Comparison of ENCODE assay signal across 10 cellular contexts in the genomic region with DNA sequence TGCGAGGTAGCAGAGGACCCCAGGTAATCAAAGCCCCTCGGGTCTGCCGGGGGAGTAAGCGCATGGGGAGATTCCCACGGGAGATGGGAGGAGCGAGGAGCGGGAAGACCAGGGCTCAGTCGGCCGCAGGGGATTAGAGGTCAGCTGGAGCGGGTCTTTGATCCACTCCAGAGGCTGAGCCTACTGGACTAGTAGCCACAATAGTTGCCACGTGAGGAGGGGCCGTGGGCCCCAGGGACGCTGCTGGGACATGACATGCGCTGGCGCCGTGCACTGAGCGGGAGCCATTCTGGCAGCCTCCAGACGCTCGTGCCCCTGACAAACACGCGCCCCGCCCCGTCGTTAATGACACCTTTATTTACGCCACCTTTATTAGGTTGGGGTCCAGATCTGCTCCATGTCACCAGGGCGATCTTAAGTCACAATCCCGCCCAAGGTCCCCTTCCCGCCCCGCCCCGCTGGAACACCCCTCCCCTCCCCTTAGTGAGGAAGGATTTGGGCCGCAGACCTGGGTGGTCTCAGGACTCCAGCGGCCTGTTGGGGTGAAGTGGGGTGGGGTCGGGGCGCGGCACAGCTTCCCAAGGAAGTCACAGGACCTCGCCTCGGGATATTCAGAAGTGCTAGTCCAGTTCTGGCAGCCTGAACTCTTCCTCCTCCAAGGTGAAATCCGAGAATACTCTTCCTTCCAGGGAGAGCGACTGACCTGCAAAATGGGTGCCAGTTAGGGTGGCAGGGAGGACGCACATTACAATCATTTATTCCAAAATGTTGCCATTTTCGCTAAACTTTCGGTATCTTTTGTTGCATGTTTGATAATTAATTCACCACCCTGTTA. TPM values are rescaled to one million over a fixed set of nuclear protein-coding genes. Genes with fewer than 3 reads are reported as not detected.
A peak's percentile ranks its signal among the peaks of the same experiment; 100 is the strongest.
DNase-seq lines count a peak whose midpoint lies in the region; ATAC-seq and TF ChIP-seq lines count a peak whose summit lies in the region.
"Had no signal": no experiment of that assay in that cellular context is flagged by ENCODE, and none has a peak within 500 bp of the region (broad histone marks: within the 10 kb centered on the region; RNA-seq: fewer than 3 reads in every experiment).

No MANE protein-coding gene starts in this region.

- H3K27me3 Mint-ChIP-seq in MCF 10A (ENCODE audit: insufficient read depth, unreplicated experiment) = peaks cover 70% of the 10 kb centered on the region
- peaks cover 0 to 17% (median 0%) of the 10 kb centered on the region in 5 donors for H3K27me3 Mint-ChIP-seq in naive thymus-derived CD4-positive, alpha-beta T cell

- no peak for TF ChIP-seq POLR2A in breast epithelium (IDR thresholded peaks at IDR 0.05)
- TF ChIP-seq POLR2A in upper lobe of left lung (IDR thresholded peaks at IDR 0.05) = no peak

- H3K27me3 ChIP-seq in breast epithelium (no peaks in the 10 kb centered on the region), ectodermal cell (ENCODE audit: control insufficient read depth, insufficient read depth, low read length, poor library complexity, severe bottlenecking) (peaks cover 37% of the 10 kb centered on the region), upper lobe of left lung (peaks cover 0 to 9% (median 5%) of the 10 kb centered on the region in 4 donors)
- no peaks in the 10 kb centered on the region for H3K27me3 ChIP-seq in naive thymus-derived CD4-positive, alpha-beta T cell (ENCODE audit: control insufficient read depth in 2 of 2, insufficient read depth in 2 of 2, low read length in 2 of 2)

- no peak overlapping the region for H3K27ac Mint-ChIP-seq in MCF 10A (ENCODE audit: low read depth, unreplicated experiment)
- peak overlapping the region; percentile 76 to 96 (median 91) for H3K27ac Mint-ChIP-seq in naive thymus-derived CD4-positive, alpha-beta T cell

- H3K27ac ChIP-seq in breast epithelium (no peak overlapping the region), ectodermal cell (ENCODE audit: insufficient read depth, low read depth, low read length, poor library complexity, severe bottlenecking) (no peak overlapping the region), upper lobe of left lung (no peak overlapping the region)
- H3K27ac ChIP-seq in naive thymus-derived CD4-positive, alpha-beta T cell (ENCODE audit: low read depth, low read length) = peak overlapping the region; percentile 31

- 17% methylated on average over 38 to 42 of the region's 42 CpGs for WGBS in ectodermal cell, 2 experiments
- WGBS in upper lobe of left lung, 2 donors = 3 to 9% methylated on average over 29 to 35 of the region's 42 CpGs

- intact Hi-C loops in breast epithelium (cut with DNase I; ENCODE audit: low total_unique reads) = no loop called here
- intact Hi-C loops in MCF 10A (cut with micrococcal nuclease) = no loop called here
- intact Hi-C loops in naive thymus-derived CD4-positive, alpha-beta T cell (cut with micrococcal nuclease) = no loop called here
- intact Hi-C loops in sciatic nerve (cut with DNase I) = no loop called here

- no TSS peak for BruUV-seq in MCF 10A (replicated peaks; lab: Mats Ljungman, UMichigan)

- no peaks in the 10 kb centered on the region for H3K36me3 ChIP-seq in breast epithelium
- no peaks in the 10 kb centered on the region for H3K36me3 ChIP-seq in ectodermal cell (ENCODE audit: control insufficient read depth, insufficient read depth, low read length)
- H3K36me3 ChIP-seq in naive thymus-derived CD4-positive, alpha-beta T cell (ENCODE audit: control insufficient read depth in 2 of 3, insufficient read depth in 3 of 3, low read length in 3 of 3) = no peaks in the 10 kb centered on the region
- H3K36me3 ChIP-seq in upper lobe of left lung = no peaks in the 10 kb centered on the region

- H3K4me3 ChIP-seq in breast epithelium = peak overlapping the region; percentile 27 to 62 (median 52)
- H3K4me3 ChIP-seq in ectodermal cell (ENCODE audit: insufficient read depth, low read depth, low read length) = peak overlapping the region; percentile 19
- H3K4me3 ChIP-seq in naive thymus-derived CD4-positive, alpha-beta T cell (ENCODE audit: low read length) = peak overlapping the region; percentile 60
- H3K4me3 ChIP-seq in upper lobe of left lung = peak overlapping the region in 3 of 4 donors; percentile 26 to 41 (median 36)

- DNase-seq in breast epithelium (ENCODE audit: low spot score in 2 of 2) (no peak), MCF 10A (ENCODE audit: unreplicated experiment) (no peak), upper lobe of left lung (peak in 1 of 2 donors; percentile 72), NCI-H2227 treated with DMSO at 0.1 percent for 48 hours (lab: John Stamatoyannopoulos, UW) (no peak), sciatic nerve (ENCODE audit: low spot score) (no peak)
- peak in 1 of 9 donors; percentile 16 for DNase-seq in naive thymus-derived CD4-positive, alpha-beta T cell

- H3K4me1 ChIP-seq in breast epithelium (no peaks in the 10 kb centered on the region), ectodermal cell (ENCODE audit: control insufficient read depth, insufficient read depth, low read length) (no peaks in the 10 kb centered on the region), upper lobe of left lung (peaks cover 7 to 10% (median 10%) of the 10 kb centered on the region in 4 donors)
- peaks cover 12 to 13% of the 10 kb centered on the region in 2 donors for H3K4me1 ChIP-seq in naive thymus-derived CD4-positive, alpha-beta T cell (ENCODE audit: control insufficient read depth in 2 of 2, insufficient read depth in 2 of 2, low read length in 2 of 2)

- no peak for TF ChIP-seq EP300 in upper lobe of left lung (IDR thresholded peaks at IDR 0.05)

- no peaks in the 10 kb centered on the region for H3K36me3 Mint-ChIP-seq in MCF 10A (ENCODE audit: insufficient read depth, unreplicated experiment)
- no peaks in the 10 kb centered on the region for H3K36me3 Mint-ChIP-seq in naive thymus-derived CD4-positive, alpha-beta T cell

- no peaks in the 10 kb centered on the region for H3K9me3 Mint-ChIP-seq in MCF 10A (ENCODE audit: unreplicated experiment)
- H3K9me3 Mint-ChIP-seq in naive thymus-derived CD4-positive, alpha-beta T cell = no peaks in the 10 kb centered on the region

- no peak overlapping the region for H3K4me3 Mint-ChIP-seq in MCF 10A (ENCODE audit: unreplicated experiment)
- peak overlapping the region; percentile 83 to 99 (median 95) for H3K4me3 Mint-ChIP-seq in naive thymus-derived CD4-positive, alpha-beta T cell
- H3K4me3 Mint-ChIP-seq: neural crest cell had no signal

- POLR2A ChIA-PET in MCF 10A (lab: Yijun Ruan, JAX) = interaction anchor here (0.6 kb wide), 1 partner anchor 261 kb away, joined by 4 read pairs; no protein-coding TSS in a partner anchor
- POLR2A ChIA-PET in naive thymus-derived CD4-positive, alpha-beta T cell (lab: Charles Lee) = interaction anchor here (0.5 to 1.9 kb wide), 3 partner anchors 11 to 21 kb away, joined by 3 to 8 read pairs (median 3); a partner anchor contains a TSS

- ATAC-seq in naive thymus-derived CD4-positive, alpha-beta T cell = no peak
- peak in 1 of 2 donors; percentile 38 for ATAC-seq in upper lobe of left lung (ENCODE audit: low FRiP score in 2 of 2)
- no peak for ATAC-seq in sciatic nerve
- no peak for ATAC-seq in GM18498 (IDR thresholded peaks at IDR 0.05; ENCODE audit: unreplicated experiment)

- CTCF ChIA-PET in MCF 10A (lab: Yijun Ruan, JAX) = interaction anchor here (1.7 to 3.0 kb wide), 2 partner anchors 17 to 49 kb away, joined by 4 to 8 read pairs; no protein-coding TSS in a partner anchor
- CTCF ChIA-PET in naive thymus-derived CD4-positive, alpha-beta T cell (lab: Charles Lee) = interaction anchor here (1.2 to 2.0 kb wide), 3 partner anchors 9 to 17 kb away, joined by 3 to 7 read pairs (median 4); no protein-coding TSS in a partner anchor

- TF ChIP-seq CTCF in breast epithelium (IDR thresholded peaks at IDR 0.05) (no peak), MCF 10A (IDR thresholded peaks at IDR 0.05; ENCODE audit: unreplicated experiment) (no peak), upper lobe of left lung (IDR thresholded peaks at IDR 0.05) (no peak)

- no peaks in the 10 kb centered on the region for H3K4me1 Mint-ChIP-seq in MCF 10A (ENCODE audit: insufficient read depth, unreplicated experiment)
- peaks cover 12 to 34% (median 27%) of the 10 kb centered on the region in 7 donors for H3K4me1 Mint-ChIP-seq in naive thymus-derived CD4-positive, alpha-beta T cell
- H3K4me1 Mint-ChIP-seq: neural crest cell had no signal

- H3K9me3 ChIP-seq in breast epithelium (no peaks in the 10 kb centered on the region), ectodermal cell (ENCODE audit: control insufficient read depth, low read length) (no peaks in the 10 kb centered on the region), upper lobe of left lung (no peaks in the 10 kb centered on the region)
- H3K9me3 ChIP-seq in naive thymus-derived CD4-positive, alpha-beta T cell (ENCODE audit: control insufficient read depth in 2 of 3, low read length in 3 of 3) = no peaks in the 10 kb centered on the region

RNA-seq across cellular contexts. Expression of a gene that starts 15.0 kb away (rescaled TPM):
- not detected for total RNA-seq in breast epithelium
- total RNA-seq in MCF 10A (2022) = not detected in 2 replicates
- not detected for polyA plus RNA-seq in ectodermal cell (2013, experiment 1 of 4)
- not detected for polyA plus RNA-seq in ectodermal cell (2013, experiment 2 of 4)
- polyA plus RNA-seq in ectodermal cell (2013, experiment 3 of 4) = not detected
- not detected for polyA plus RNA-seq in ectodermal cell (2013, experiment 4 of 4)
- not detected for total RNA-seq in naive thymus-derived CD4-positive, alpha-beta T cell
- not detected for polyA plus RNA-seq in naive thymus-derived CD4-positive, alpha-beta T cell
- not detected for total RNA-seq in upper lobe of left lung
- total RNA-seq in sciatic nerve = not detected
- total RNA-seq: dermis blood vessel endothelial cell, neural crest cell had no signal

RNA-seq across cellular contexts. Expression of a gene that starts 20.0 kb away (rescaled TPM):
- total RNA-seq in breast epithelium (1 to 10 TPM; 2.6 to 7.9 (median 3.9) TPM), MCF 10A (2022) (not detected in 2 replicates), upper lobe of left lung (1 to 10 TPM in 2 of 6 donors, under 1 TPM in 3, not detected in 1; 0.20 to 2.0 (median 0.74) TPM), sciatic nerve (4.6 TPM)
- 39.9 TPM for polyA plus RNA-seq in ectodermal cell (2013, experiment 1 of 4)
- polyA plus RNA-seq in ectodermal cell (2013, experiment 2 of 4) = 48.5 TPM
- 30.5 TPM for polyA plus RNA-seq in ectodermal cell (2013, experiment 3 of 4)
- 32.3 TPM for polyA plus RNA-seq in ectodermal cell (2013, experiment 4 of 4)
- total RNA-seq in naive thymus-derived CD4-positive, alpha-beta T cell = 1 to 10 TPM in 4 of 5 experiments, under 1 TPM in 1; 0.24 to 9.3 (median 3.7) TPM
- polyA plus RNA-seq in naive thymus-derived CD4-positive, alpha-beta T cell = 1 to 10 TPM; 1.3 to 2.2 TPM

RNA-seq across cellular contexts. Expression of a gene that starts 26.4 kb away (rescaled TPM):
- total RNA-seq in breast epithelium = under 1 TPM in 2 of 3 donors, not detected in 1; 0.88 to 0.98 TPM
- total RNA-seq in MCF 10A (2022) = not detected in 2 replicates
- not detected for polyA plus RNA-seq in ectodermal cell (2013, experiment 1 of 4)
- polyA plus RNA-seq in ectodermal cell (2013, experiment 2 of 4) = not detected
- 0.75 TPM for polyA plus RNA-seq in ectodermal cell (2013, experiment 3 of 4)
- polyA plus RNA-seq in ectodermal cell (2013, experiment 4 of 4) = 0.69 TPM
- total RNA-seq in naive thymus-derived CD4-positive, alpha-beta T cell = not detected
- not detected for polyA plus RNA-seq in naive thymus-derived CD4-positive, alpha-beta T cell
- under 1 TPM in 1 of 6 donors, not detected in 5; 0.60 TPM for total RNA-seq in upper lobe of left lung
- not detected for total RNA-seq in sciatic nerve
- total RNA-seq: dermis blood vessel endothelial cell, neural crest cell had no signal
